18 cellular contexts compared by ENCODE assay signal in the genomic region with DNA sequence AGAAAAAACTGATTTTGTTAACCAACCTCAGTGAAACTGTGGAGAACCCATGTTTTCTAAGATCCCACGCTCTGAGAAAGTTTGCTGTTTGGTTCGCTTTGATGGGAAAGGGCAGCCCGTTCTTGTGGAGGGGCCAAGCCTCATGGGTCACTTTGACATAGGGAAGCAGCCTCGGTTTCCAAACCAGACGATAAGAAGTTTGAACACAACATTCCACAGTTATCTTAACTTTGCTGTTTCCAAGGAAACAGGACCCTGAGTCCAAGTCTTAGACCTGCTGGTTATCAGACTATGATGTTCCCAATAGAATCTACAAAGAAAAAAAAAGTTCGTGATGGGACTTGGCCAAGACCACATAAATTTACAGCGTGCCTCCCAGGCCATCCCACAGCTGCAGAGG.
DNase-seq lines count a peak whose midpoint lies in the region; ATAC-seq and TF ChIP-seq lines count a peak whose summit lies in the region.
"Had no signal": no experiment of that assay in that cellular context is flagged by ENCODE, and none has a peak within 500 bp of the region (broad histone marks: within the 10 kb centered on the region; RNA-seq: fewer than 3 reads in every experiment).

No MANE protein-coding gene starts in this region.

- H3K36me3 Mint-ChIP-seq in CD4-positive, CD25-positive, alpha-beta regulatory T cell: peaks cover 3% of the 10 kb centered on the region
- H3K36me3 Mint-ChIP-seq: CD8-positive, alpha-beta T cell had no signal

- H3K4me2 ChIP-seq in mesenchymal stem cell (ENCODE audit: low read length, poor library complexity, severe bottlenecking): no peak overlapping the region

- H3K9me3 Mint-ChIP-seq in CD4-positive, CD25-positive, alpha-beta regulatory T cell: peaks cover 0 to 4% (median 2%) of the 10 kb centered on the region in 7 donors

- peak overlapping the region; percentile 83 for H3K27ac ChIP-seq in CD4-positive, CD25-positive, alpha-beta regulatory T cell (ENCODE audit: insufficient read depth, low read length, poor library complexity, severe bottlenecking)
- H3K27ac ChIP-seq in Panc1 (ENCODE audit: low read length) (peak overlapping the region; percentile 10; the same call in 1 of the 2 replicates), mesenchymal stem cell (ENCODE audit: low read length, poor library complexity, severe bottlenecking) (no peak overlapping the region), WERI-Rb-1 (no peak overlapping the region)
- H3K27ac ChIP-seq: GM23248, HL-60 had no signal

- ATAC-seq in CD4-positive, CD25-positive, alpha-beta regulatory T cell (ENCODE audit: low read depth in 2 of 2): no peak
- ATAC-seq in Panc1 (no peak), Right ventricle myocardium superior (ENCODE audit: poor library complexity) (peak; percentile 75)
- ATAC-seq: CD8-positive, alpha-beta T cell had no signal

- no peaks in the 10 kb centered on the region for H3K27me3 ChIP-seq in CD4-positive, CD25-positive, alpha-beta regulatory T cell (ENCODE audit: control insufficient read depth, insufficient read depth, low read length)
- H3K27me3 ChIP-seq in Panc1 (ENCODE audit: control insufficient read depth, insufficient read depth, low read length) (no peaks in the 10 kb centered on the region), mesenchymal stem cell (ENCODE audit: control insufficient read depth in 1 of 2, insufficient read depth in 1 of 2, low read length in 2 of 2) (no peaks in the 10 kb centered on the region), WERI-Rb-1 (ENCODE audit: insufficient read depth, low read depth, severe bottlenecking) (no peaks in the 10 kb centered on the region)

- intact Hi-C loops in Panc1 (cut with micrococcal nuclease; ENCODE audit: unreplicated experiment) (loop anchor here (10.0 kb wide), 1 partner anchor 137 kb away; no protein-coding TSS in a partner anchor), Right ventricle myocardium superior (cut with DNase I) (no loop called here)

- no peak for TF ChIP-seq CTCF in Panc1 (IDR thresholded peaks at IDR 0.05)
- TF ChIP-seq CTCF in WERI-Rb-1 (IDR thresholded peaks at IDR 0.05; ENCODE audit: low read depth, low read length): no peak

- H3K23ac ChIP-seq in mesenchymal stem cell (ENCODE audit: low read length in 2 of 2): no peak overlapping the region

- H3K4me3 Mint-ChIP-seq in CD4-positive, CD25-positive, alpha-beta regulatory T cell: peak overlapping the region in 1 of 4 donors; percentile 28
- H3K4me3 Mint-ChIP-seq: CD8-positive, alpha-beta T cell had no signal

- H3K4me1 Mint-ChIP-seq in CD4-positive, CD25-positive, alpha-beta regulatory T cell: peaks cover 42 to 76% (median 56%) of the 10 kb centered on the region in 4 donors

- no peak for DNase-seq in CD4-positive, CD25-positive, alpha-beta regulatory T cell
- DNase-seq in Panc1 (ENCODE audit: low read depth, low spot score): no peak
- peak; percentile 52 for DNase-seq in Right ventricle myocardium superior
- no peak for DNase-seq in mesenchymal stem cell
- no peak for DNase-seq in NCI-H2196 treated with DMSO at 0.1 percent for 48 hours (lab: John Stamatoyannopoulos, UW; ENCODE audit: unreplicated experiment)
- DNase-seq in DMS 273 (lab: John Stamatoyannopoulos, UW; ENCODE audit: unreplicated experiment): no peak
- DNase-seq in WERI-Rb-1: no peak
- DNase-seq: ACHN; CD8-positive, alpha-beta T cell; DND-41; GDM1; GM23248; KBM-7; NCI-H1092 treated with DMSO at 0.1 percent for 48 hours; NCI-H1694 treated with DMSO at 0.1 percent for 48 hours; NCI-H446 treated with DMSO at 0.1 percent for 48 hours; NCI-H748 treated with DMSO at 0.1 percent for 48 hours had no signal

- no peak overlapping the region for H2AFZ ChIP-seq in mesenchymal stem cell (ENCODE audit: low read depth, low read length)
- H2AFZ ChIP-seq: GM23248 had no signal

- H3K27ac Mint-ChIP-seq in CD4-positive, CD25-positive, alpha-beta regulatory T cell: peak overlapping the region; percentile 87 to 94 (median 91)
- H3K27ac Mint-ChIP-seq: CD8-positive, alpha-beta T cell had no signal

- CTCF ChIA-PET in Panc1 (lab: Charles Lee): no interaction called here

- no peak overlapping the region for H3K18ac ChIP-seq in mesenchymal stem cell (ENCODE audit: low read depth in 1 of 2, low read length in 2 of 2)

- H2BK5ac ChIP-seq in mesenchymal stem cell (ENCODE audit: low read depth, low read length, poor library complexity, severe bottlenecking): no peak overlapping the region

- no peak overlapping the region for H2BK15ac ChIP-seq in mesenchymal stem cell (ENCODE audit: low read depth, poor library complexity, severe bottlenecking)

- no peak overlapping the region for H2BK120ac ChIP-seq in mesenchymal stem cell (ENCODE audit: low read depth, low read length)

- H4K91ac ChIP-seq in mesenchymal stem cell (ENCODE audit: low read length): no peak overlapping the region

- no peaks in the 10 kb centered on the region for H3K9me3 ChIP-seq in CD4-positive, CD25-positive, alpha-beta regulatory T cell (ENCODE audit: control insufficient read depth in 2 of 2, low read length in 2 of 2)
- H3K9me3 ChIP-seq in Panc1 (ENCODE audit: control insufficient read depth, insufficient read depth, low read depth, low read length) (no peaks in the 10 kb centered on the region), mesenchymal stem cell (ENCODE audit: control insufficient read depth, low read length) (peaks cover 5% of the 10 kb centered on the region), WERI-Rb-1 (ENCODE audit: severe bottlenecking) (no peaks in the 10 kb centered on the region)

- no peak overlapping the region for H3K14ac ChIP-seq in mesenchymal stem cell (ENCODE audit: low read length in 2 of 2)

- BruUV-seq in Panc1 (replicated peaks; lab: Mats Ljungman, UMichigan): no TSS peak

- H3K27me3 Mint-ChIP-seq in CD4-positive, CD25-positive, alpha-beta regulatory T cell: peaks cover 4% of the 10 kb centered on the region

- H3K4ac ChIP-seq in mesenchymal stem cell (ENCODE audit: low read depth in 1 of 2, low read length in 2 of 2): no peak overlapping the region

- POLR2A ChIA-PET in Panc1 (lab: Charles Lee): no interaction called here

- H3K9ac ChIP-seq in mesenchymal stem cell (ENCODE audit: low read length): no peak overlapping the region
- H3K9ac ChIP-seq: GM23248 had no signal

- no peaks in the 10 kb centered on the region for H3K79me1 ChIP-seq in mesenchymal stem cell (replicated peaks; ENCODE audit: low read length, poor library complexity, severe bottlenecking)

- in situ Hi-C loops in Panc1 (cut with HindIII; ENCODE audit: low pct_unique_long_range_greater_than_20kb, low sequenced_read_pairs): no loop called here

- H3K36me3 ChIP-seq in CD4-positive, CD25-positive, alpha-beta regulatory T cell (ENCODE audit: control insufficient read depth, insufficient read depth, low read length): no peaks in the 10 kb centered on the region
- H3K36me3 ChIP-seq in Panc1 (ENCODE audit: control insufficient read depth, insufficient read depth, low read length) (no peaks in the 10 kb centered on the region), mesenchymal stem cell (ENCODE audit: control insufficient read depth in 1 of 2, insufficient read depth in 2 of 2, low read depth in 1 of 2, low read length in 2 of 2) (no peaks in the 10 kb centered on the region), WERI-Rb-1 (no peaks in the 10 kb centered on the region)

- peak overlapping the region; percentile 53 for H2AK5ac ChIP-seq in mesenchymal stem cell (ENCODE audit: low read length, severe bottlenecking)

- no peak overlapping the region for H4K8ac ChIP-seq in mesenchymal stem cell (ENCODE audit: low read length)

- H3K4me1 ChIP-seq in CD4-positive, CD25-positive, alpha-beta regulatory T cell (ENCODE audit: control insufficient read depth, insufficient read depth, low read length, poor library complexity, severe bottlenecking): peaks cover 63% of the 10 kb centered on the region
- H3K4me1 ChIP-seq in Panc1 (ENCODE audit: control insufficient read depth, insufficient read depth, low read length): peaks cover 8% of the 10 kb centered on the region; the same call in 1 of the 2 replicates
- H3K4me1 ChIP-seq in mesenchymal stem cell (ENCODE audit: control insufficient read depth, insufficient read depth, low read depth, low read length): peaks cover 1% of the 10 kb centered on the region

- WGBS in mesenchymal stem cell: 93% methylated on average over 7 of the region's 7 CpGs

- H3K4me3 ChIP-seq in CD4-positive, CD25-positive, alpha-beta regulatory T cell (ENCODE audit: low read depth, low read length): no peak overlapping the region
- H3K4me3 ChIP-seq in Panc1 (ENCODE audit: low read depth in 2 of 2, low read length in 2 of 2) (no peak overlapping the region), mesenchymal stem cell (ENCODE audit: insufficient read depth in 1 of 2, low read depth in 1 of 2, low read length in 2 of 2) (no peak overlapping the region), WERI-Rb-1 (ENCODE audit: low read depth, low read length) (no peak overlapping the region)
- H3K4me3 ChIP-seq: GM23248 had no signal

- no peak overlapping the region for H2BK12ac ChIP-seq in mesenchymal stem cell (ENCODE audit: low read length in 2 of 2)

Comparison
In these comparisons a context has a peak if more than half of its experiments do, and no peak if none do; other contexts are left out.
1. H3K27ac ChIP-seq: peak in CD4-positive, CD25-positive, alpha-beta regulatory T cell (single experiment) and Panc1 (single experiment); none in mesenchymal stem cell (single experiment) and WERI-Rb-1 (single experiment).